35 cellular contexts compared by ENCODE assay signal in genomic region chr2:29139152-29139551, GRCh38. TPM values are rescaled to one million over a fixed set of nuclear protein-coding genes. Genes with fewer than 3 reads are reported as not detected.
DNase-seq lines count a peak whose midpoint lies in the region; ATAC-seq and TF ChIP-seq lines count a peak whose summit lies in the region.
"Had no signal": no experiment of that assay in that cellular context is flagged by ENCODE, and none has a peak within 500 bp of the region (broad histone marks: within the 10 kb centered on the region; RNA-seq: fewer than 3 reads in every experiment).

No MANE protein-coding gene starts in this region.

- TF ChIP-seq CTCF in fibroblast of pulmonary artery (IDR thresholded peaks at IDR 0.05; ENCODE audit: low read length, missing control alignments) (no peak), lower lobe of right lung (IDR thresholded peaks at IDR 0.05) (no peak), testis (IDR thresholded peaks at IDR 0.05) (no peak), endodermal cell (conservative IDR thresholded peaks at IDR 0.05) (no peak)

- no peak overlapping the region for H3K27ac ChIP-seq in CD4-positive, CD25-positive, alpha-beta regulatory T cell (ENCODE audit: insufficient read depth, low read length, poor library complexity, severe bottlenecking)
- no peak overlapping the region for H3K27ac ChIP-seq in lower lobe of right lung
- no peak overlapping the region for H3K27ac ChIP-seq in testis
- no peak overlapping the region for H3K27ac ChIP-seq in endodermal cell (ENCODE audit: low read depth, low read length)
- H3K27ac ChIP-seq: epithelial cell of prostate, right atrium auricular region, SJCRH30, spleen, stomach, thyroid gland, uterus, WERI-Rb-1 had no signal

- TF ChIP-seq POLR2A in testis (IDR thresholded peaks at IDR 0.05) = no peak

- intact Hi-C loops in lower lobe of right lung (cut with DNase I) = no loop called here
- intact Hi-C loops in testis (cut with DNase I; ENCODE audit: low total_unique reads) = no loop called here

- no peaks in the 10 kb centered on the region for H3K9me3 ChIP-seq in CD4-positive, CD25-positive, alpha-beta regulatory T cell (ENCODE audit: control insufficient read depth in 2 of 2, low read length in 2 of 2)
- H3K9me3 ChIP-seq in lower lobe of right lung (no peaks in the 10 kb centered on the region), testis (no peaks in the 10 kb centered on the region), endodermal cell (ENCODE audit: control insufficient read depth, low read length) (peaks cover 17% of the 10 kb centered on the region)
- H3K9me3 ChIP-seq: right atrium auricular region, thyroid gland had no signal

- H3K27me3 Mint-ChIP-seq in CD4-positive, CD25-positive, alpha-beta regulatory T cell = no peaks in the 10 kb centered on the region
- H3K27me3 Mint-ChIP-seq in endodermal cell (ENCODE audit: insufficient read depth) = peaks cover 2% of the 10 kb centered on the region
- H3K27me3 Mint-ChIP-seq: activated CD4-positive, alpha-beta T cell treated with anti-CD3 and anti-CD28 coated beads, Interleukin-2, amount 10 ng/mL, durations not matched to agents 24 days and 14 days; B cell had no signal

- no peak overlapping the region for H3K4me3 ChIP-seq in CD4-positive, CD25-positive, alpha-beta regulatory T cell (ENCODE audit: low read depth, low read length)
- H3K4me3 ChIP-seq in fibroblast of pulmonary artery (replicated peaks; ENCODE audit: low read depth, low read length) (no peak overlapping the region), lower lobe of right lung (no peak overlapping the region), testis (no peak overlapping the region), endodermal cell (ENCODE audit: low read length) (no peak overlapping the region)
- H3K4me3 ChIP-seq: HAP-1, right atrium auricular region, SJCRH30, spleen, stomach, thyroid gland, uterus had no signal

- no peak for ATAC-seq in CD4-positive, CD25-positive, alpha-beta regulatory T cell (ENCODE audit: low read depth in 2 of 2)
- ATAC-seq in lower lobe of right lung = no peak
- ATAC-seq in activated CD4-positive, CD25-positive, alpha-beta regulatory T cell treated with anti-CD3 and anti-CD28 coated beads, Interleukin-2, amount 50 U/mL, for 24 hours = no peak
- ATAC-seq: activated T-cell treated with anti-CD3 and anti-CD28 coated beads, Interleukin-2, amount 50 U/mL, for 72 hours; CD8-positive, alpha-beta T cell; left ventricle myocardium superior had no signal

- H3K36me3 ChIP-seq in CD4-positive, CD25-positive, alpha-beta regulatory T cell (ENCODE audit: control insufficient read depth, insufficient read depth, low read length) = peaks cover 16% of the 10 kb centered on the region
- H3K36me3 ChIP-seq in lower lobe of right lung (peaks cover 45% of the 10 kb centered on the region), testis (ENCODE audit: low read depth, missing control alignments) (no peaks in the 10 kb centered on the region), endodermal cell (ENCODE audit: control insufficient read depth, insufficient read depth, low read length) (peaks cover 5% of the 10 kb centered on the region)
- H3K36me3 ChIP-seq: uterus had no signal

- 79 to 88% methylated on average over 3 of the region's 3 CpGs for WGBS in testis, 2 donors
- WGBS in endodermal cell (ENCODE audit: insufficient coverage in 1 of 2, insufficient read length in 1 of 2), 2 experiments = 86 to 90% methylated on average over 2 to 3 of the region's 3 CpGs

- H3K9me3 Mint-ChIP-seq in CD4-positive, CD25-positive, alpha-beta regulatory T cell = peaks cover 0 to 10% (median 4%) of the 10 kb centered on the region in 7 donors
- peaks cover 18% of the 10 kb centered on the region for H3K9me3 Mint-ChIP-seq in endodermal cell

- H3K4me1 ChIP-seq in CD4-positive, CD25-positive, alpha-beta regulatory T cell (ENCODE audit: control insufficient read depth, insufficient read depth, low read length, poor library complexity, severe bottlenecking) = no peaks in the 10 kb centered on the region
- no peaks in the 10 kb centered on the region for H3K4me1 ChIP-seq in lower lobe of right lung
- H3K4me1 ChIP-seq in testis = no peaks in the 10 kb centered on the region
- no peaks in the 10 kb centered on the region for H3K4me1 ChIP-seq in endodermal cell (ENCODE audit: control insufficient read depth, insufficient read depth, low read length)
- H3K4me1 ChIP-seq: right atrium auricular region, spleen, stomach, thyroid gland, uterus had no signal

- no peak overlapping the region for H3K9ac ChIP-seq in endodermal cell (ENCODE audit: extremely low read depth, low read length, poor library complexity, severe bottlenecking)

- peaks cover 67% of the 10 kb centered on the region for H3K36me3 Mint-ChIP-seq in CD4-positive, CD25-positive, alpha-beta regulatory T cell
- peaks cover 25% of the 10 kb centered on the region for H3K36me3 Mint-ChIP-seq in endodermal cell (ENCODE audit: low read depth)

- H3K27ac Mint-ChIP-seq in CD4-positive, CD25-positive, alpha-beta regulatory T cell = peak overlapping the region in 2 of 3 donors; percentile 8 to 21
- H3K27ac Mint-ChIP-seq in endodermal cell = no peak overlapping the region
- H3K27ac Mint-ChIP-seq: activated CD4-positive, alpha-beta T cell treated with anti-CD3 and anti-CD28 coated beads, Interleukin-2, amount 10 ng/mL, durations not matched to agents 24 days and 14 days; B cell; brain had no signal

- peaks cover 22 to 41% (median 30%) of the 10 kb centered on the region in 4 donors for H3K4me1 Mint-ChIP-seq in CD4-positive, CD25-positive, alpha-beta regulatory T cell
- no peaks in the 10 kb centered on the region for H3K4me1 Mint-ChIP-seq in endodermal cell
- H3K4me1 Mint-ChIP-seq: brain had no signal

- H3K4me3 Mint-ChIP-seq in CD4-positive, CD25-positive, alpha-beta regulatory T cell = peak overlapping the region in 1 of 4 donors; percentile 45
- H3K4me3 Mint-ChIP-seq in endodermal cell = no peak overlapping the region
- H3K4me3 Mint-ChIP-seq: activated T-cell treated with anti-CD3 and anti-CD28 coated beads, Interleukin-2, amount 50 U/mL, for 72 hours; B cell; brain; CD8-positive, alpha-beta T cell had no signal

- no peaks in the 10 kb centered on the region for H3K27me3 ChIP-seq in CD4-positive, CD25-positive, alpha-beta regulatory T cell (ENCODE audit: control insufficient read depth, insufficient read depth, low read length)
- H3K27me3 ChIP-seq in lower lobe of right lung (ENCODE audit: low read depth) = no peaks in the 10 kb centered on the region
- H3K27me3 ChIP-seq in testis = no peaks in the 10 kb centered on the region
- no peaks in the 10 kb centered on the region for H3K27me3 ChIP-seq in endodermal cell (ENCODE audit: control insufficient read depth, insufficient read depth, low read length, poor library complexity, severe bottlenecking)
- H3K27me3 ChIP-seq: right atrium auricular region, SJCRH30, spleen, stomach, thyroid gland, uterus had no signal

- DNase-seq in CD4-positive, CD25-positive, alpha-beta regulatory T cell = no peak
- DNase-seq in HCEC 1CT (peak; percentile 77), amniotic epithelial cell (ENCODE audit: low read depth) (peak; percentile 45), fibroblast of pulmonary artery (ENCODE audit: low read depth) (peak; percentile 22), lower lobe of right lung (no peak), testis (no peak), endodermal cell (no peak)
- DNase-seq: activated CD4-positive, alpha-beta T cell treated with anti-CD3 and anti-CD28 coated beads, Interleukin-2, amount 10 ng/mL, durations not matched to agents 24 days and 14 days; activated naive CD4-positive, alpha-beta T cell; activated T-cell treated with anti-CD3 and anti-CD28 coated beads, Interleukin-2, amount 50 U/mL, for 72 hours; CD8-positive, alpha-beta T cell; DMS 273 treated with DMSO at 0.1 percent for 48 hours; effector CD4-positive, alpha-beta T cell; foreskin fibroblast; head of caudate nucleus; left ventricle myocardium superior; NCI-H1436 treated with DMSO at 0.1 percent for 48 hours; NCI-H2107; posterior cingulate gyrus; SJCRH30; spleen; stimulated activated CD4-positive, alpha-beta T cell treated with anti-CD3 and anti-CD28 coated beads, Interleukin-2, amount 100 ng/mL, for 24 hours; stimulated activated CD8-positive, alpha-beta memory T cell treated with anti-CD3 and anti-CD28 coated beads, Interleukin-4, amount 100 ng/mL, for 48 hours; stomach; SW 1271; T-helper 9 cell; thyroid gland; uterus; WERI-Rb-1 had no signal

RNA-seq across cellular contexts. Expression of gene CLIP4, which starts 23.9 kb away (rescaled TPM):
- total RNA-seq in CD4-positive, CD25-positive, alpha-beta regulatory T cell = 37.7 TPM
- 10 to 100 TPM; 13.5 to 22.5 (median 16.9) TPM for polyA plus RNA-seq in CD4-positive, CD25-positive, alpha-beta regulatory T cell
- 64.6 TPM for total RNA-seq in lower lobe of right lung
- total RNA-seq in testis = 10 to 100 TPM; 38.2 to 54.3 TPM
- polyA plus RNA-seq in testis (ENCODE audit: insufficient read depth, low read depth, low replicate concordance) = 43.1 TPM
- 10 to 100 TPM in 1 of 2 donors, 1 to 10 TPM in 1; 8.0 to 10.9 TPM for total RNA-seq in endodermal cell
- 3.6 TPM for polyA plus RNA-seq in endodermal cell (2013, experiment 1 of 2)
- polyA plus RNA-seq in endodermal cell (2013, experiment 2 of 2) = 3.8 TPM

Comparison
In these comparisons a context has a peak if more than half of its experiments do, and no peak if none do; other contexts are left out.
1. DNase-seq: peak in HCEC 1CT (single experiment), amniotic epithelial cell (single experiment) and fibroblast of pulmonary artery (single experiment); none in CD4-positive, CD25-positive, alpha-beta regulatory T cell (0 of 3), lower lobe of right lung (single experiment), testis (single experiment) and endodermal cell (single experiment).